22 cellular contexts compared by ENCODE assay signal in the genomic region with DNA sequence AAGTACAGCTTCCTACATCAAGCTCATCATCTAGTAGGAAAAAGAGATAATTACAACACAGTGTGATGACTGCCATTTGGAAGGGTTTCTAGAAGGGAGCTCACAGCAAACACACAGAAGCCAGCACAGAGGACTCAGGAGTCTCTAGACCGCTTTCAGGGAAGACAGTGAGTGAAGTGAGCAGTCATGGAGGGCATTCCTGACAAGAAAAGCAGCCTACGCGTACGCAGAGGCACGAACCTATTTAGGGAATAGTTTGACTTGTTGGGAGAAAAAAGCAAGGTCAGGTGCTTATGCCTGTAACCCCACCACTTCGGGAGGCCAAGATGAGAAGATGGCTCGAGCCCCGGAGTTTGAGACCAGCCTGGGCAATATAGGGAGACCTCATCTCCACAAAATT.
"Had no signal": no experiment of that assay in that cellular context is flagged by ENCODE, and none has a peak within 500 bp of the region (broad histone marks: within the 10 kb centered on the region; RNA-seq: fewer than 3 reads in every experiment).

No MANE protein-coding gene starts in this region.

- H3K27ac ChIP-seq: cardiac muscle cell, heart right ventricle, right lobe of liver, transverse colon, uterus had no signal

- H3K9me3 Mint-ChIP-seq: activated CD4-positive, alpha-beta memory T cell treated with anti-CD3 and anti-CD28 coated beads, Interleukin-2, amount 10 ng/mL, durations not matched to agents 7 days and 5 days; activated naive CD8-positive, alpha-beta T cell treated with anti-CD3 and anti-CD28 coated beads, Interleukin-2, amount 50 U/mL, for 24 hours; memory B cell; neural crest cell; stimulated activated effector memory CD8-positive, alpha-beta T cell treated with anti-CD3 and anti-CD28 coated beads, Interleukin-12 subunit alpha, Interleukin-12 subunit beta, amount 100 ng/mL, for 72 hours had no signal

- H3K27ac Mint-ChIP-seq: activated CD4-positive, alpha-beta memory T cell treated with anti-CD3 and anti-CD28 coated beads, Interleukin-2, amount 10 ng/mL, durations not matched to agents 7 days and 5 days; activated naive CD8-positive, alpha-beta T cell treated with anti-CD3 and anti-CD28 coated beads, Interleukin-2, amount 50 U/mL, for 24 hours; memory B cell; stimulated activated effector memory CD8-positive, alpha-beta T cell treated with anti-CD3 and anti-CD28 coated beads, Interleukin-12 subunit alpha, Interleukin-12 subunit beta, amount 100 ng/mL, for 72 hours had no signal

- H3K36me3 ChIP-seq: uterus had no signal

- H3K9me3 ChIP-seq: heart right ventricle, right lobe of liver, transverse colon, uterus had no signal

- H3K27me3 Mint-ChIP-seq: activated CD4-positive, alpha-beta memory T cell treated with anti-CD3 and anti-CD28 coated beads, Interleukin-2, amount 10 ng/mL, durations not matched to agents 7 days and 5 days; activated naive CD8-positive, alpha-beta T cell treated with anti-CD3 and anti-CD28 coated beads, Interleukin-2, amount 50 U/mL, for 24 hours; memory B cell had no signal

- DNase-seq: activated CD4-positive, alpha-beta memory T cell treated with anti-CD3 and anti-CD28 coated beads, Interleukin-2, amount 10 ng/mL, durations not matched to agents 7 days and 5 days; activated naive CD4-positive, alpha-beta T cell; activated naive CD8-positive, alpha-beta T cell treated with anti-CD3 and anti-CD28 coated beads, Interleukin-2, amount 50 U/mL, for 24 hours; dermis blood vessel endothelial cell; effector CD8-positive, alpha-beta T cell; erythroblast; foreskin fibroblast; heart right ventricle; islet precursor cell; left colon; occipital lobe; right lobe of liver; small intestine; stimulated activated CD4-positive, alpha-beta T cell treated with anti-CD3 and anti-CD28 coated beads, Interleukin-2, amount 100 ng/mL, for 24 hours; SW 1271; T-helper 9 cell; transverse colon; uterus had no signal

- H3K4me3 Mint-ChIP-seq: activated CD4-positive, alpha-beta memory T cell treated with anti-CD3 and anti-CD28 coated beads, Interleukin-2, amount 10 ng/mL, durations not matched to agents 7 days and 5 days; activated naive CD8-positive, alpha-beta T cell treated with anti-CD3 and anti-CD28 coated beads, Interleukin-2, amount 50 U/mL, for 24 hours; memory B cell; neural crest cell; stimulated activated effector memory CD8-positive, alpha-beta T cell treated with anti-CD3 and anti-CD28 coated beads, Interleukin-12 subunit alpha, Interleukin-12 subunit beta, amount 100 ng/mL, for 72 hours had no signal

- ATAC-seq: activated naive CD8-positive, alpha-beta T cell treated with anti-CD3 and anti-CD28 coated beads, Interleukin-2, amount 50 U/mL, for 24 hours; heart right ventricle; left colon; right lobe of liver; stimulated activated effector memory CD8-positive, alpha-beta T cell treated with anti-CD3 and anti-CD28 coated beads, Interleukin-12 subunit alpha, Interleukin-12 subunit beta, amount 100 ng/mL, for 72 hours had no signal
